ENCODE assay signal across 25 cellular contexts in genomic region chr7:87918740-87919139, GRCh38.
"Had no signal": no experiment of that assay in that cellular context is flagged by ENCODE, and none has a peak within 500 bp of the region (broad histone marks: within the 10 kb centered on the region; RNA-seq: fewer than 3 reads in every experiment).

No MANE protein-coding gene starts in this region.

- H3K4me3 ChIP-seq: coronary artery, gastroesophageal sphincter, lung, psoas muscle, spleen, tibial artery, upper lobe of left lung, uterus had no signal

- H3K4me1 Mint-ChIP-seq: naive B cell; nephron; stimulated activated memory B cell treated with anti-CD40 and anti-IgM and Interleukin-4, amounts not matched to agents 10 μg/mL and 1 μg/mL and 100 μg/mL, for 72 hours had no signal

- H3K4me1 ChIP-seq: gastroesophageal sphincter, parathyroid adenoma, psoas muscle, spleen, tibial artery, upper lobe of left lung, uterus had no signal

- H3K9me3 ChIP-seq: gastroesophageal sphincter, psoas muscle, spleen, tibial artery, upper lobe of left lung, uterus had no signal

- H3K27ac Mint-ChIP-seq: endodermal cell; naive B cell; nephron; stimulated activated memory B cell treated with anti-CD40 and anti-IgM and Interleukin-4, amounts not matched to agents 10 μg/mL and 1 μg/mL and 100 μg/mL, for 72 hours; stimulated activated naive CD8-positive, alpha-beta T cell treated with anti-CD3 and anti-CD28 coated beads, Interleukin-15, Interleukin-2, amounts not matched to agents 100 ng/mL and 50 ng/mL, for 24 hours had no signal

- H3K36me3 Mint-ChIP-seq: naive B cell; stimulated activated memory B cell treated with anti-CD40 and anti-IgM and Interleukin-4, amounts not matched to agents 10 μg/mL and 1 μg/mL and 100 μg/mL, for 72 hours had no signal

- H3K27me3 ChIP-seq: gastroesophageal sphincter, spleen, upper lobe of left lung, uterus had no signal

- H3K4me3 Mint-ChIP-seq: endodermal cell; naive B cell; nephron; stimulated activated memory B cell treated with anti-CD40 and anti-IgM and Interleukin-4, amounts not matched to agents 10 μg/mL and 1 μg/mL and 100 μg/mL, for 72 hours; stimulated activated naive CD8-positive, alpha-beta T cell treated with anti-CD3 and anti-CD28 coated beads, Interleukin-15, Interleukin-2, amounts not matched to agents 100 ng/mL and 50 ng/mL, for 24 hours had no signal

- ATAC-seq: esophagus mucosa; gastroesophageal sphincter; left colon; left ventricle myocardium superior; psoas muscle; sciatic nerve; stimulated activated memory B cell treated with anti-CD40 and anti-IgM and Interleukin-4, amounts not matched to agents 10 μg/mL and 1 μg/mL and 100 μg/mL, for 72 hours had no signal

- H3K36me3 ChIP-seq: gastroesophageal sphincter, spleen, tibial artery, upper lobe of left lung, uterus had no signal

- DNase-seq: effector CD4-positive, alpha-beta T cell; endodermal cell; glutamatergic neuron; left colon; left ventricle myocardium superior; mesendoderm; naive B cell; psoas muscle; retina; spleen; stimulated activated CD4-positive, alpha-beta T cell treated with anti-CD3 and anti-CD28 coated beads, Interleukin-15, amount 100 ng/mL, for 24 hours; stimulated activated CD4-positive, alpha-beta T cell treated with anti-CD3 and anti-CD28 coated beads, Interleukin-1b, Interleukin-23, amount 100 ng/mL, for 48 hours; stimulated activated CD4-positive, alpha-beta T cell treated with anti-CD3 and anti-CD28 coated beads, Interleukin-4, amount 100 ng/mL, for 24 hours; tibial artery; upper lobe of left lung; uterus had no signal

- H3K27ac ChIP-seq: coronary artery, gastroesophageal sphincter, parathyroid adenoma, psoas muscle, spleen, tibial artery, upper lobe of left lung, uterus had no signal
